ENCODE assay signal across 23 cellular contexts in genomic region chr2:211516537-211516936, GRCh38.
"Had no signal": no experiment of that assay in that cellular context is flagged by ENCODE, and none has a peak within 500 bp of the region (broad histone marks: within the 10 kb centered on the region; RNA-seq: fewer than 3 reads in every experiment).

No MANE protein-coding gene starts in this region.

- ATAC-seq: HepG2, Panc1, PC-3 had no signal

- H3K27ac ChIP-seq: RWPE1, SJSA1, SK-N-MC had no signal

- DNase-seq: IMR-90, Karpas-422, KG1, MG63, NCI-H1092 treated with DMSO at 0.1 percent for 48 hours, NCI-H1436, NCI-H187, NCI-H2029, NCI-H2081 treated with DMSO at 0.1 percent for 48 hours, NCI-H2171, NCI-H226, NCI-H446, NCI-H510A, NCI-H524 treated with DMSO at 0.1 percent for 48 hours, NCI-H69, NCI-H774, PC-3, SHP77 had no signal

- H3K9me3 ChIP-seq: MG63, SJSA1 had no signal

- H3K36me3 ChIP-seq: MG63, SJSA1 had no signal

- H3K4me3 ChIP-seq: MG63, SJSA1, SK-N-MC had no signal

- H3K4me1 ChIP-seq: SJSA1 had no signal

- H3K27me3 ChIP-seq: MG63, SJSA1 had no signal
